In the genomic region with DNA sequence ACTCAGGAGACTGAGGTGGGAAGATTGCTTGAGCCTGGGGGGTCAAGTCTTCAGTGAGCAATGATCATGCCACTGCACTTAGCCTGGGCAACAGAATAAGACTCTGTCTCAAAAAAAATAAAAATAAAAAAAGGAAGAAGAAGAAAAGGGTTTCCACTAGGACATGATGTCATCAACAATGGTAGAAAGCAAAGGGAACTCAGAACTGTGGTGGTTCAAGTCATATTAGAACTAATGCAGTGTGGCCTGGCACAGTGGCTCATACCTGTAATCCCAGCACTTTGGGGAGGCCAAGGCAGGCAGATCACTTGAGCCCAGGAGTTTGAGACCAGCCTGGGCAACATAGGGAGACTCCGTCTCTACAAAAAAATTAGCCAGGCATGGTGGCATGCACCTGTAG, we compare ENCODE assay signal across 7 cellular contexts. TPM values are rescaled to one million over a fixed set of nuclear protein-coding genes. Genes with fewer than 3 reads are reported as not detected.
"Had no signal": no experiment of that assay in that cellular context is flagged by ENCODE, and none has a peak within 500 bp of the region (broad histone marks: within the 10 kb centered on the region; RNA-seq: fewer than 3 reads in every experiment).

No MANE protein-coding gene starts in this region.

RNA-seq across cellular contexts. Expression of gene DNASE1L3, which starts 56.8 kb away (rescaled TPM):
- total RNA-seq: GM23338, H1, H9, HFFc6, HT1080, IMR-90, K562 had no signal
- polyA plus RNA-seq: GM23338, H1, IMR-90 had no signal
